26 cellular contexts compared by ENCODE assay signal in genomic region chr19:47373246-47374240, GRCh38. TPM values are rescaled to one million over a fixed set of nuclear protein-coding genes. Genes with fewer than 3 reads are reported as not detected.
"Had no signal": no experiment of that assay in that cellular context is flagged by ENCODE, and none has a peak within 500 bp of the region (broad histone marks: within the 10 kb centered on the region; RNA-seq: fewer than 3 reads in every experiment).

No MANE protein-coding gene starts in this region.

- DNase-seq: activated B cell treated with CpG ODN at 0.5 μM for 24 hours; activated CD4-positive, alpha-beta T cell treated with anti-CD3 and anti-CD28 coated beads for 1 hour; activated CD4-positive, alpha-beta T cell treated with anti-CD3 and anti-CD28 coated beads, Interleukin-2, amount 10 ng/mL, durations not matched to agents 24 days and 14 days; activated CD4-positive, alpha-beta T cell treated with anti-CD3 and anti-CD28 coated beads, Interleukin-2, amount 50 U/mL, for 48 hours; activated CD8-positive, alpha-beta memory T cell treated with anti-CD3 and anti-CD28 coated beads, Interleukin-2, amount 10 ng/mL, durations not matched to agents 7 days and 5 days; activated effector memory CD4-positive, alpha-beta T cell treated with Interleukin-2 at 50 U/mL for 16 hours; activated naive CD4-positive, alpha-beta T cell treated with Interleukin-2 at 50 U/mL for 16 hours; activated T-cell treated with anti-CD3 and anti-CD28 coated beads, Interleukin-2, amount 50 U/mL, for 24 hours; amygdala; brain microvascular endothelial cell; NCI-H1092 treated with DMSO at 0.1 percent for 48 hours; NCI-H1436; NCI-H1694 treated with DMSO at 0.1 percent for 48 hours; NCI-H2029 treated with DMSO at 0.1 percent for 48 hours; NCI-H345; NCI-H510A; NCI-H69; PC-3; SIG-M5; T-cell; T-helper 2 cell; T1000 had no signal

- H3K27me3 ChIP-seq: brain microvascular endothelial cell, cardiac muscle cell had no signal

- ATAC-seq: activated CD8-positive, alpha-beta memory T cell treated with anti-CD3 and anti-CD28 coated beads, Interleukin-2, amount 10 ng/mL, durations not matched to agents 7 days and 5 days; PC-3; T-cell had no signal

- H3K4me3 ChIP-seq: cardiac muscle cell had no signal

- H3K27ac ChIP-seq: brain microvascular endothelial cell, cardiac muscle cell had no signal

- FAIRE-seq: RCC 7860, TTC549 had no signal

RNA-seq across cellular contexts. Expression of gene C5AR2, which starts 41.6 kb away (rescaled TPM):
- total RNA-seq: activated CD4-positive, alpha-beta T cell treated with anti-CD3 and anti-CD28 coated beads, Interleukin-2, amount 10 ng/mL, durations not matched to agents 24 days and 14 days; activated T-helper 1 cell treated with anti-CD3 and anti-CD28 coated beads, Interleukin-12 subunit alpha, Interleukin-12 subunit beta, Interleukin-2, Interleukin-4 antibody, amounts not matched to agents 30 ng/mL and 10 ng/mL and 1 ng/mL, durations not matched to agents 14 hours and 24 hours and 36 hours; cardiac muscle cell; PC-3 had no signal
- polyA plus RNA-seq: cardiac muscle cell had no signal

RNA-seq across cellular contexts. Expression of gene MEIS3, which starts 45.8 kb away (rescaled TPM):
- total RNA-seq: activated B cell treated with CpG ODN at 0.5 μM for 24 hours; activated CD4-positive, alpha-beta T cell treated with anti-CD3 and anti-CD28 coated beads, Interleukin-2, amount 10 ng/mL, durations not matched to agents 24 days and 14 days; activated CD8-positive, alpha-beta memory T cell treated with anti-CD3 and anti-CD28 coated beads, Interleukin-2, amount 10 ng/mL, durations not matched to agents 7 days and 5 days; activated T-helper 1 cell treated with anti-CD3 and anti-CD28 coated beads, Interleukin-12 subunit alpha, Interleukin-12 subunit beta, Interleukin-2, Interleukin-4 antibody, amounts not matched to agents 30 ng/mL and 10 ng/mL and 1 ng/mL, durations not matched to agents 14 hours and 24 hours and 36 hours had no signal
